ENCODE assay signal across 18 cellular contexts in genomic region chr20:2770091-2770490, GRCh38. TPM values are rescaled to one million over a fixed set of nuclear protein-coding genes. Genes with fewer than 3 reads are reported as not detected.
"Had no signal": no experiment of that assay in that cellular context is flagged by ENCODE, and none has a peak within 500 bp of the region (broad histone marks: within the 10 kb centered on the region; RNA-seq: fewer than 3 reads in every experiment).

No MANE protein-coding gene starts in this region.

RNA-seq across cellular contexts. Expression of gene CPXM1, which starts 30.3 kb away (rescaled TPM):
- total RNA-seq: bronchial epithelial cell, foreskin keratinocyte had no signal
- polyA plus RNA-seq: foreskin keratinocyte had no signal

RNA-seq across cellular contexts. Expression of gene C20orf141, which starts 44.7 kb away (rescaled TPM):
- total RNA-seq: activated B cell treated with CpG ODN at 0.5 μM for 24 hours; activated CD4-positive, alpha-beta memory T cell treated with anti-CD3 and anti-CD28 coated beads for 36 hours; activated CD4-positive, alpha-beta T cell treated with anti-CD3 and anti-CD28 coated beads for 36 hours; activated CD4-positive, alpha-beta T cell treated with anti-CD3 and anti-CD28 coated beads, Interleukin-2, amount 10 ng/mL, durations not matched to agents 24 days and 14 days; activated CD8-positive, alpha-beta T cell treated with anti-CD3 and anti-CD28 coated beads, Interleukin-2, amount 10 ng/mL, durations not matched to agents 7 days and 5 days; activated T-cell treated with anti-CD3 and anti-CD28 coated beads, Interleukin-2, amount 50 U/mL, for 4 hours; activated T-helper 17 cell treated with anti-CD3 and anti-CD28 coated beads, Interleukin-2, amount 50 U/mL, for 72 hours; astrocyte; bronchial epithelial cell; cardiac septum; cerebellum; dermis blood vessel endothelial cell; esophagus muscularis mucosa; foreskin keratinocyte; gastrocnemius medialis; T-cell; T-helper 2 cell treated with Interferon-gamma antibody and Interleukin-4, amounts not matched to agents 100 ng/mL and 5 ng/mL, for 36 hours had no signal
- polyA plus RNA-seq: foreskin keratinocyte had no signal

RNA-seq across cellular contexts. Expression of gene TMEM239, which starts 46.1 kb away (rescaled TPM):
- total RNA-seq: activated B cell treated with CpG ODN at 0.5 μM for 24 hours; activated CD4-positive, alpha-beta memory T cell treated with anti-CD3 and anti-CD28 coated beads for 36 hours; activated CD4-positive, alpha-beta T cell treated with anti-CD3 and anti-CD28 coated beads for 36 hours; activated CD4-positive, alpha-beta T cell treated with anti-CD3 and anti-CD28 coated beads, Interleukin-2, amount 10 ng/mL, durations not matched to agents 24 days and 14 days; activated CD8-positive, alpha-beta T cell treated with anti-CD3 and anti-CD28 coated beads, Interleukin-2, amount 10 ng/mL, durations not matched to agents 7 days and 5 days; activated T-cell treated with anti-CD3 and anti-CD28 coated beads, Interleukin-2, amount 50 U/mL, for 4 hours; activated T-helper 17 cell treated with anti-CD3 and anti-CD28 coated beads, Interleukin-2, amount 50 U/mL, for 72 hours; astrocyte; bronchial epithelial cell; cardiac septum; cerebellum; dermis blood vessel endothelial cell; esophagus muscularis mucosa; foreskin keratinocyte; gastrocnemius medialis; T-cell; T-helper 2 cell treated with Interferon-gamma antibody and Interleukin-4, amounts not matched to agents 100 ng/mL and 5 ng/mL, for 36 hours had no signal
- polyA plus RNA-seq: adipose tissue, foreskin keratinocyte had no signal
